ENCODE assay signal across 19 cellular contexts in the genomic region with DNA sequence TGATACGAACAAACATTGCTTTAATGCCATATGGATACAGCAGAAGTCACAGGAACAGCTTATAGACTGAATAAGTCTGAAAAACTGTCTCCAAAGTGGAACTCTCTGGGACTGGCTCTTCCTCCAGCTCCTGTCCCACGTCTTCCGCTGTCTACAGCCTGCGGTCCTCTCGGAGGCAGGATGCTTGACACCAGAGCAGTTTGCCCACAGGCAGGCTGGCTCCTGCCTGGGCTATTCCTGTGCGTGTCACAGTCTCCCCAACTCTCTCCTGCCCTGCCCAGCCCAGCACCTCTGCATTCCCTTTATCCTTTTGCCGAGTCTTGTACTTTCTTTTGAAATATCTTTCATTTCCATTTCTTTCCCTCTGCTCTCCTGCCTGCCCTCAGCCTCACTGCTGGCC.
DNase-seq lines count a peak whose midpoint lies in the region; ATAC-seq, FAIRE-seq and TF ChIP-seq lines count a peak whose summit lies in the region.
"Had no signal": no experiment of that assay in that cellular context is flagged by ENCODE, and none has a peak within 500 bp of the region (broad histone marks: within the 10 kb centered on the region; RNA-seq: fewer than 3 reads in every experiment).

No MANE protein-coding gene starts in this region.

- TF ChIP-seq CTCF in cardiac muscle cell (IDR thresholded peaks at IDR 0.05; ENCODE audit: low read depth, low read length) (no peak), right atrium auricular region (IDR thresholded peaks at IDR 0.05) (no peak), esophagus muscularis mucosa (IDR thresholded peaks at IDR 0.05) (no peak), keratinocyte (optimal IDR thresholded peaks at IDR 0.05 in 1 of 3, IDR thresholded peaks at IDR 0.05 in 1 of 3, conservative IDR thresholded peaks at IDR 0.05 in 1 of 3; ENCODE audit: extremely low read depth in 1 of 3, insufficient read depth in 2 of 3, low read length in 3 of 3) (no peak)

- H3K9ac ChIP-seq in keratinocyte (ENCODE audit: control insufficient read depth, extremely low read depth, insufficient read depth, low read length) = no peak overlapping the region
- H3K9ac ChIP-seq: GM23248 had no signal

- H3K27ac ChIP-seq in cardiac muscle cell (peak overlapping the region; percentile 18), right atrium auricular region (no peak overlapping the region), esophagus muscularis mucosa (replicated peaks in 1 of 4) (no peak overlapping the region), keratinocyte (ENCODE audit: control insufficient read depth, insufficient read depth, low read length) (peak overlapping the region; percentile 56), temporal lobe (ENCODE audit: low read depth, low read length) (peak overlapping the region; percentile 5)
- H3K27ac ChIP-seq: GM23248, HL-60 had no signal

- H4K20me1 ChIP-seq in keratinocyte (ENCODE audit: control insufficient read depth, extremely low read depth, insufficient read depth, low read length) = no peaks in the 10 kb centered on the region

- H3K36me3 ChIP-seq in cardiac muscle cell = peaks cover 13% of the 10 kb centered on the region
- H3K36me3 ChIP-seq in right atrium auricular region = no peaks in the 10 kb centered on the region
- H3K36me3 ChIP-seq in esophagus muscularis mucosa = no peaks in the 10 kb centered on the region
- no peaks in the 10 kb centered on the region for H3K36me3 ChIP-seq in keratinocyte (ENCODE audit: control insufficient read depth in 2 of 2, extremely low read depth in 1 of 2, insufficient read depth in 2 of 2, low read length in 2 of 2)

- H3K27me3 ChIP-seq in cardiac muscle cell (no peaks in the 10 kb centered on the region), right atrium auricular region (no peaks in the 10 kb centered on the region), esophagus muscularis mucosa (no peaks in the 10 kb centered on the region), keratinocyte (ENCODE audit: control insufficient read depth, extremely low read depth, insufficient read depth, low read length) (no peaks in the 10 kb centered on the region)

- intact Hi-C loops in esophagus muscularis mucosa (cut with DNase I) = no loop called here

- DNase-seq in cardiac muscle cell (ENCODE audit: low read depth in 1 of 2, low spot score in 1 of 2) (no peak), right atrium auricular region (ENCODE audit: low spot score) (no peak), esophagus muscularis mucosa (ENCODE audit: extremely low spot score) (peak; percentile 79), keratinocyte (ENCODE audit: low read depth, low spot score) (no peak), GM12891 (ENCODE audit: insufficient read length, low spot score) (no peak)
- DNase-seq in activated naive CD4-positive, alpha-beta T cell treated with anti-CD3 and anti-CD28 coated beads, Interleukin-2, amount 50 U/mL, for 72 hours (ENCODE audit: low spot score in 2 of 2) = no peak
- DNase-seq: 8988T; CD4-positive, CD25-positive, alpha-beta regulatory T cell; CD8-positive, alpha-beta memory T cell; COR-L47; DMS53; DND-41; HCEC 1CT had no signal

- peak overlapping the region in 1 of 2 donors; percentile 12 for H3K27ac Mint-ChIP-seq in activated naive CD4-positive, alpha-beta T cell treated with anti-CD3 and anti-CD28 coated beads, Interleukin-2, amount 50 U/mL, for 72 hours
- H3K27ac Mint-ChIP-seq: CD4-positive, CD25-positive, alpha-beta regulatory T cell; CD8-positive, alpha-beta memory T cell had no signal

- TF ChIP-seq POLR2A in esophagus muscularis mucosa (IDR thresholded peaks at IDR 0.05; ENCODE audit: low read depth) (no peak), GM12891 (IDR thresholded peaks at IDR 0.05; ENCODE audit: low read depth, low read length) (no peak)

- no peaks in the 10 kb centered on the region for H3K36me3 Mint-ChIP-seq in activated naive CD4-positive, alpha-beta T cell treated with anti-CD3 and anti-CD28 coated beads, Interleukin-2, amount 50 U/mL, for 72 hours
- H3K36me3 Mint-ChIP-seq: CD4-positive, CD25-positive, alpha-beta regulatory T cell; CD8-positive, alpha-beta memory T cell had no signal

- H2AFZ ChIP-seq in keratinocyte (ENCODE audit: control insufficient read depth, low read length) = peak overlapping the region; percentile 37
- H2AFZ ChIP-seq: GM23248 had no signal

- H3K4me3 ChIP-seq in cardiac muscle cell (no peak overlapping the region), right atrium auricular region (no peak overlapping the region), esophagus muscularis mucosa (no peak overlapping the region), keratinocyte (ENCODE audit: control insufficient read depth in 2 of 3, extremely low read depth in 1 of 3, insufficient read depth in 2 of 3, low read depth in 1 of 3, low read length in 3 of 3) (peak overlapping the region in 1 of 3 experiments; percentile 21)
- H3K4me3 ChIP-seq: GM12878, GM23248 had no signal

- dilution Hi-C loops in keratinocyte (cut with MboI; ENCODE audit: extremely low pct_ligation_motif_present, low sequenced_read_pairs) = no loop called here

- no peak for TF ChIP-seq EP300 in esophagus muscularis mucosa (IDR thresholded peaks at IDR 0.05)

- no peak for ATAC-seq in GM19463 (IDR thresholded peaks at IDR 0.05; ENCODE audit: unreplicated experiment)
- no peak for ATAC-seq in activated naive CD4-positive, alpha-beta T cell treated with anti-CD3 and anti-CD28 coated beads, Interleukin-2, amount 50 U/mL, for 72 hours

- no peaks in the 10 kb centered on the region for H3K9me3 Mint-ChIP-seq in activated naive CD4-positive, alpha-beta T cell treated with anti-CD3 and anti-CD28 coated beads, Interleukin-2, amount 50 U/mL, for 72 hours
- H3K9me3 Mint-ChIP-seq: CD4-positive, CD25-positive, alpha-beta regulatory T cell; CD8-positive, alpha-beta memory T cell had no signal

- H3K4me2 ChIP-seq in keratinocyte (ENCODE audit: control insufficient read depth, extremely low read depth, insufficient read depth, low read depth, low read length) = peak overlapping the region; percentile 69

- no peaks in the 10 kb centered on the region for H3K79me2 ChIP-seq in keratinocyte (ENCODE audit: control insufficient read depth, insufficient read depth, low read length)

- H3K9me3 ChIP-seq in cardiac muscle cell (ENCODE audit: low read depth) (no peaks in the 10 kb centered on the region), right atrium auricular region (no peaks in the 10 kb centered on the region), esophagus muscularis mucosa (no peaks in the 10 kb centered on the region), keratinocyte (ENCODE audit: control insufficient read depth, low read depth, low read length) (no peaks in the 10 kb centered on the region)

- peaks cover 37% of the 10 kb centered on the region for H3K4me1 ChIP-seq in cardiac muscle cell (ENCODE audit: low read depth)
- H3K4me1 ChIP-seq in right atrium auricular region = no peaks in the 10 kb centered on the region
- H3K4me1 ChIP-seq in esophagus muscularis mucosa = no peaks in the 10 kb centered on the region
- H3K4me1 ChIP-seq in keratinocyte (ENCODE audit: control insufficient read depth, extremely low read depth, insufficient read depth, low read length) = peaks cover 27% of the 10 kb centered on the region

- FAIRE-seq in keratinocyte (lab: Jason Lieb, UNC) = peak; percentile 90
- no peak for FAIRE-seq in GM12891 (lab: Jason Lieb, UNC)
- FAIRE-seq: GM12878, GM19239 had no signal

- no peaks in the 10 kb centered on the region for H3K9me1 ChIP-seq in keratinocyte (ENCODE audit: control insufficient read depth, extremely low read depth, insufficient read depth, low read length)

- 99% methylated on average over 7 of the region's 7 CpGs for WGBS in esophagus muscularis mucosa

TF ChIP-seq in GM12891, 5 proteins besides CTCF, POLR2A, EP300 and RAD21:
- TF ChIP-seq SPI1 (IDR thresholded peaks at IDR 0.05; ENCODE audit: low read depth, low read length) (no peak), PAX5 (IDR thresholded peaks at IDR 0.05; ENCODE audit: insufficient read depth, low read length, severe bottlenecking) (no peak), POU2F2 (IDR thresholded peaks at IDR 0.05; ENCODE audit: low read depth, low read length) (no peak)
TF ChIP-seq in GM12891: peak in this region for 0.

Comparison
In these comparisons a context has a peak if more than half of its experiments do, and no peak if none do; other contexts are left out.
1. H3K27ac ChIP-seq: peak in cardiac muscle cell (single experiment), keratinocyte (single experiment) and temporal lobe (single experiment); none in right atrium auricular region (0 of 2) and esophagus muscularis mucosa (0 of 4).